8 cellular contexts compared by ENCODE assay signal in the genomic region with DNA sequence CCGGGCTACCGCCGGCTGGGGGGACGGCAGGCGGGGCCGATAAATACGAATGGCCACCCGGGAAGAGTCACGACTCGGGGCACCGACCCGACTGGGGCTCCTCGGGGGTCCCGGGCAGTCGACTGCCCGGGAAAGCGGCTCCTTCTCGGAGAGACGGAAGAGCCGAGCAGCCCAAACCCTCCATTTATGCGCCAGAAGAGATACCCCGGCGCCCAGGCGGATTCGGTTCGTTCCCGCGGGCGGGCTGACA. TPM values are rescaled to one million over a fixed set of nuclear protein-coding genes. Genes with fewer than 3 reads are reported as not detected.
DNase-seq lines count a peak whose midpoint lies in the region; ATAC-seq, FAIRE-seq and TF ChIP-seq lines count a peak whose summit lies in the region.

No MANE protein-coding gene starts in this region.

- H3K4me1 Mint-ChIP-seq in activated T-helper 2 cell treated with anti-CD3 and anti-CD28 coated beads, Interferon-gamma antibody, Interleukin-2, Interleukin-4, amounts not matched to agents 10 μg/mL and 5 μg/mL and 100 μg/mL, durations not matched to agents 14 hours and 24 hours and 36 hours (ENCODE audit: low read depth), result peaks cover 39% of the 10 kb centered on the region

- no peaks in the 10 kb centered on the region for H3K9me1 ChIP-seq in keratinocyte (ENCODE audit: control insufficient read depth, extremely low read depth, insufficient read depth, low read length)

- H3K4me1 ChIP-seq in keratinocyte (ENCODE audit: control insufficient read depth, extremely low read depth, insufficient read depth, low read length), result peaks cover 13% of the 10 kb centered on the region

- peak; percentile 31 for DNase-seq in activated T-helper 2 cell treated with anti-CD3 and anti-CD28 coated beads, Interferon-gamma antibody, Interleukin-2, Interleukin-4, amounts not matched to agents 10 μg/mL and 5 μg/mL and 100 μg/mL, durations not matched to agents 14 hours and 24 hours and 36 hours (ENCODE audit: low spot score)
- no peak for DNase-seq in keratinocyte (ENCODE audit: low read depth, low spot score)
- no peak for DNase-seq in medulla oblongata (ENCODE audit: extremely low spot score)
- DNase-seq in activated CD4-positive, CD25-positive, alpha-beta regulatory T cell (lab: John Stamatoyannopoulos, UW), result no peak
- no peak for DNase-seq in NAMALWA (ENCODE audit: low spot score)

- dilution Hi-C loops in keratinocyte (cut with MboI; ENCODE audit: extremely low pct_ligation_motif_present, low sequenced_read_pairs), result no loop called here

- H4K20me1 ChIP-seq in keratinocyte (ENCODE audit: control insufficient read depth, extremely low read depth, insufficient read depth, low read length), result no peaks in the 10 kb centered on the region

- TF ChIP-seq CTCF in keratinocyte (optimal IDR thresholded peaks at IDR 0.05 in 1 of 3, IDR thresholded peaks at IDR 0.05 in 1 of 3, conservative IDR thresholded peaks at IDR 0.05 in 1 of 3; ENCODE audit: extremely low read depth in 1 of 3, insufficient read depth in 2 of 3, low read length in 3 of 3), result no peak

- no peaks in the 10 kb centered on the region for H3K27me3 ChIP-seq in keratinocyte (ENCODE audit: control insufficient read depth, extremely low read depth, insufficient read depth, low read length)

- peak overlapping the region; percentile 99 for H3K4me2 ChIP-seq in keratinocyte (ENCODE audit: control insufficient read depth, extremely low read depth, insufficient read depth, low read depth, low read length)

- peak overlapping the region; percentile 81 for H3K9ac ChIP-seq in keratinocyte (ENCODE audit: control insufficient read depth, extremely low read depth, insufficient read depth, low read length)

- H2AFZ ChIP-seq in keratinocyte (ENCODE audit: control insufficient read depth, low read length), result peak overlapping the region; percentile 98

- peak overlapping the region; percentile 95 for H3K27ac Mint-ChIP-seq in activated T-helper 2 cell treated with anti-CD3 and anti-CD28 coated beads, Interferon-gamma antibody, Interleukin-2, Interleukin-4, amounts not matched to agents 10 μg/mL and 5 μg/mL and 100 μg/mL, durations not matched to agents 14 hours and 24 hours and 36 hours

- H3K27ac ChIP-seq in keratinocyte (ENCODE audit: control insufficient read depth, insufficient read depth, low read length), result peak overlapping the region; percentile 63
- peak overlapping the region; percentile 61 for H3K27ac ChIP-seq in temporal lobe (ENCODE audit: low read depth, low read length)

- peaks cover 19% of the 10 kb centered on the region for H3K36me3 Mint-ChIP-seq in activated T-helper 2 cell treated with anti-CD3 and anti-CD28 coated beads, Interferon-gamma antibody, Interleukin-2, Interleukin-4, amounts not matched to agents 10 μg/mL and 5 μg/mL and 100 μg/mL, durations not matched to agents 14 hours and 24 hours and 36 hours (ENCODE audit: low read depth)

- peaks cover 6% of the 10 kb centered on the region for H3K79me2 ChIP-seq in keratinocyte (ENCODE audit: control insufficient read depth, insufficient read depth, low read length)

- no peaks in the 10 kb centered on the region for H3K27me3 Mint-ChIP-seq in activated T-helper 2 cell treated with anti-CD3 and anti-CD28 coated beads, Interferon-gamma antibody, Interleukin-2, Interleukin-4, amounts not matched to agents 10 μg/mL and 5 μg/mL and 100 μg/mL, durations not matched to agents 14 hours and 24 hours and 36 hours (ENCODE audit: low read depth)

- H3K4me3 Mint-ChIP-seq in activated T-helper 2 cell treated with anti-CD3 and anti-CD28 coated beads, Interferon-gamma antibody, Interleukin-2, Interleukin-4, amounts not matched to agents 10 μg/mL and 5 μg/mL and 100 μg/mL, durations not matched to agents 14 hours and 24 hours and 36 hours (ENCODE audit: low read depth), result peak overlapping the region; percentile 98

- no peak for FAIRE-seq in keratinocyte (lab: Jason Lieb, UNC)

- H3K4me3 ChIP-seq in keratinocyte (ENCODE audit: control insufficient read depth in 2 of 3, extremely low read depth in 1 of 3, insufficient read depth in 2 of 3, low read depth in 1 of 3, low read length in 3 of 3), result peak overlapping the region; percentile 85 to 98 (median 91)

- H3K36me3 ChIP-seq in keratinocyte (ENCODE audit: control insufficient read depth in 2 of 2, extremely low read depth in 1 of 2, insufficient read depth in 2 of 2, low read length in 2 of 2), result no peaks in the 10 kb centered on the region

- no peaks in the 10 kb centered on the region for H3K9me3 ChIP-seq in keratinocyte (ENCODE audit: control insufficient read depth, low read depth, low read length)

- H3K9me3 Mint-ChIP-seq in activated T-helper 2 cell treated with anti-CD3 and anti-CD28 coated beads, Interferon-gamma antibody, Interleukin-2, Interleukin-4, amounts not matched to agents 10 μg/mL and 5 μg/mL and 100 μg/mL, durations not matched to agents 14 hours and 24 hours and 36 hours, result no peaks in the 10 kb centered on the region

- ATAC-seq in GM19372 (IDR thresholded peaks at IDR 0.05; ENCODE audit: low read depth, unreplicated experiment), result peak; percentile 15
- ATAC-seq in HG03064 (IDR thresholded peaks at IDR 0.05; ENCODE audit: low read depth, unreplicated experiment), result peak; percentile 20

- intact Hi-C loops in activated T-helper 2 cell treated with anti-CD3 and anti-CD28 coated beads, Interferon-gamma antibody, Interleukin-2, Interleukin-4, amounts not matched to agents 10 μg/mL and 5 μg/mL and 100 μg/mL, durations not matched to agents 14 hours and 24 hours and 36 hours (cut with micrococcal nuclease), result loop anchor here (1.0 to 5.0 kb wide), 6 partner anchors 15 to 335 kb away; partner anchors contain the start of genes CFAP298, EVA1C and URB1

RNA-seq across cellular contexts. Expression of gene SYNJ1, which starts 0.4 kb away (rescaled TPM):
- 11.8 and 16.5 TPM in 2 replicates for total RNA-seq in activated T-helper 2 cell treated with anti-CD3 and anti-CD28 coated beads, Interferon-gamma antibody, Interleukin-2, Interleukin-4, amounts not matched to agents 10 μg/mL and 5 μg/mL and 100 μg/mL, durations not matched to agents 14 hours and 24 hours and 36 hours
- polyA plus RNA-seq in keratinocyte, result 2.3 to 4.9 TPM (median 3.6 TPM) in 3 replicates
- 6.5 TPM for polyA plus RNA-seq in keratinocyte (2011; ENCODE audit: low read depth)
- polyA plus RNA-seq in keratinocyte (2011; cell fraction: cytosol; rRNA removed), result 3.4 and 4.9 TPM in 2 replicates
- 10.1 and 12.7 TPM in 2 replicates for polyA plus RNA-seq in keratinocyte (2011; cell fraction: nucleus; rRNA removed)
- polyA plus RNA-seq in keratinocyte (2012; ENCODE audit: low replicate concordance), result 3.5 and 3.6 TPM in 2 replicates
- 1.4 to 12.1 TPM (median 7.1 TPM) in 3 replicates for polyA minus RNA-seq in keratinocyte
- 2.3 TPM for polyA minus RNA-seq in keratinocyte (2011; cell fraction: cytosol; rRNA and poly(A)+ RNA removed)
- polyA minus RNA-seq in keratinocyte (2011; cell fraction: nucleus; rRNA and poly(A)+ RNA removed), result 6.8 and 13.9 TPM in 2 replicates
- 19.7 TPM for total RNA-seq in temporal lobe

RNA-seq across cellular contexts. Expression of gene PAXBP1, which starts 44.2 kb away (rescaled TPM):
- 65.7 and 66.5 TPM in 2 replicates for total RNA-seq in activated T-helper 2 cell treated with anti-CD3 and anti-CD28 coated beads, Interferon-gamma antibody, Interleukin-2, Interleukin-4, amounts not matched to agents 10 μg/mL and 5 μg/mL and 100 μg/mL, durations not matched to agents 14 hours and 24 hours and 36 hours
- 11.3 to 27.3 TPM (median 17.3 TPM) in 3 replicates for polyA plus RNA-seq in keratinocyte
- polyA plus RNA-seq in keratinocyte (2011; ENCODE audit: low read depth), result 71.0 TPM
- 3.9 and 7.7 TPM in 2 replicates for polyA plus RNA-seq in keratinocyte (2011; cell fraction: cytosol; rRNA removed)
- polyA plus RNA-seq in keratinocyte (2011; cell fraction: nucleus; rRNA removed), result 39.1 and 57.1 TPM in 2 replicates
- polyA plus RNA-seq in keratinocyte (2012; ENCODE audit: low replicate concordance), result 10.4 and 16.6 TPM in 2 replicates
- polyA minus RNA-seq in keratinocyte, result 4.4 to 21.1 TPM (median 6.4 TPM) in 3 replicates
- polyA minus RNA-seq in keratinocyte (2011; cell fraction: cytosol; rRNA and poly(A)+ RNA removed), result 4.0 TPM
- 17.4 and 34.0 TPM in 2 replicates for polyA minus RNA-seq in keratinocyte (2011; cell fraction: nucleus; rRNA and poly(A)+ RNA removed)
- total RNA-seq in temporal lobe, result 50.6 TPM
